In the genomic region with DNA sequence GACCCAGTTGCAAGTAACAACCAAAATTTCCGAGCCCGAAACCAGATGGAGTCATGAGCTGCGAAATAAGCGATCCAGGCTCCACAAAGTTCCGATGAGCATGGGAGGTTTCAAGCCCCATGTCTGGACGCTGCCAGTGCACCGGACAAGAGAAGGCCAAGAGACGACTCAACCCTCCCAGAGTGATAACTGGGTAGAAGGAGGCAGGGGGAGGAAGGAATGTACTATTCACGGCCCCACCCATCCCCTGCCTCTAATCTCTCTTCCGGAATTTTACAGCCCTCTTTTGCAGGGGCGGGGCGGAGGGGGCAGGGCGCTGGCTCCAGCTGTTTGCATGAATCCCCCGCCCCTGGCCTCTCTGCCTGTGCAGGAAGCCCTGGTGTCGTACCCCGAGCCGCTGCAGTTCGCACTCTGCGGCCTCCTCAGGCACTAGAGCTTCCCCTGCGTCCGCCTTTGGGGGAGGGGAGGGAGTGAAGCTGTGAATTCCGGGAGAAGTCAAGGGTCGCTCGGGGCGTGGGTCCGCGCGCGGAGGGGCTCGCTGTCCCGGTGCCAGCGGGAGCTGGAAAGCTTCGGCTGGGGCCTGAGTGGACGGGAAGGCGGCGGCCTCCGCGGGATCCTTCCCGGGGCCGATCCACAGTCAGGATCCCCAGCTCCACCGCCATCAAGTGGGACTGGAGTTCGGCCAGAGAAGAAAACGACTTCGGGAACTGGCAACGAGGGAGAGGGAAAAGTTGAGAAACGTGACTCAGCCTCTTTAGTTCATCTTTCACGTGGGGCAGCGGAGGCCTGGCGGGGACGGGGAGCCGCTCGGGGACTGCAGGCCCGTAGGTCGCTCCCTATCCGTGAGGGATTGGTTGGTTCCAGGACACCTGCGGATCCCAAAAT, we compare ENCODE assay signal across 8 cellular contexts. TPM values are rescaled to one million over a fixed set of nuclear protein-coding genes. Genes with fewer than 3 reads are reported as not detected.
DNase-seq lines count a peak whose midpoint lies in the region; ATAC-seq and TF ChIP-seq lines count a peak whose summit lies in the region.

No MANE protein-coding gene starts in this region.

- DNase-seq in GM10266 (ENCODE audit: extremely low spot score) (peak; percentile 88), NOMO-1 treated with dmso at 0.1 percent for 144 hours (lab: John Stamatoyannopoulos, UW; ENCODE audit: unreplicated experiment) (peak; percentile 95), fibroblast of the conjunctiva (ENCODE audit: low read depth) (peak; percentile 86), COLO668 (lab: John Stamatoyannopoulos, UW; ENCODE audit: unreplicated experiment) (no peak)
- DNase-seq in activated T-helper 1 cell treated with anti-CD3 and anti-CD28 coated beads, Interleukin-12 subunit alpha, Interleukin-12 subunit beta, Interleukin-2, Interleukin-4 antibody, amounts not matched to agents 30 ng/mL and 10 ng/mL and 1 ng/mL, durations not matched to agents 14 hours and 24 hours and 36 hours (ENCODE audit: low spot score) = peak; percentile 88

- no peak overlapping the region for H3K4me2 ChIP-seq in neural cell (ENCODE audit: low read length)

- no peak for TF ChIP-seq EP300 in neural cell (conservative IDR thresholded peaks at IDR 0.05; ENCODE audit: poor library complexity, severe bottlenecking)

- H3K4me1 ChIP-seq in subcutaneous abdominal adipose tissue (ENCODE audit: control insufficient read depth in 5 of 5, insufficient read depth in 5 of 5, low read length in 5 of 5) = peaks cover 4 to 43% (median 38%) of the 10 kb centered on the region in 5 donors

- H3K4me3 ChIP-seq in neural cell (ENCODE audit: low read length) (peak overlapping the region; percentile 19), subcutaneous abdominal adipose tissue (ENCODE audit: low read depth in 1 of 5, low read length in 5 of 5) (peak overlapping the region; percentile 15 to 73 (median 50))

- peak overlapping the region; percentile 85 for H3K4me3 Mint-ChIP-seq in activated T-helper 1 cell treated with anti-CD3 and anti-CD28 coated beads, Interleukin-12 subunit alpha, Interleukin-12 subunit beta, Interleukin-2, Interleukin-4 antibody, amounts not matched to agents 30 ng/mL and 10 ng/mL and 1 ng/mL, durations not matched to agents 14 hours and 24 hours and 36 hours

- no peaks in the 10 kb centered on the region for H4K20me1 ChIP-seq in neural cell (ENCODE audit: insufficient read depth)

- H3K9me3 ChIP-seq in neural cell (ENCODE audit: low read length) (no peaks in the 10 kb centered on the region), subcutaneous abdominal adipose tissue (ENCODE audit: control insufficient read depth in 5 of 5, low read length in 5 of 5) (no peaks in the 10 kb centered on the region)

- H3K36me3 ChIP-seq in neural cell (ENCODE audit: insufficient read depth, low read length) (no peaks in the 10 kb centered on the region), subcutaneous abdominal adipose tissue (ENCODE audit: control insufficient read depth in 5 of 5, insufficient read depth in 5 of 5, low read length in 5 of 5) (no peaks in the 10 kb centered on the region)

- H3K27me3 Mint-ChIP-seq in activated T-helper 1 cell treated with anti-CD3 and anti-CD28 coated beads, Interleukin-12 subunit alpha, Interleukin-12 subunit beta, Interleukin-2, Interleukin-4 antibody, amounts not matched to agents 30 ng/mL and 10 ng/mL and 1 ng/mL, durations not matched to agents 14 hours and 24 hours and 36 hours (ENCODE audit: insufficient read depth) = no peaks in the 10 kb centered on the region

- intact Hi-C loops in activated T-helper 1 cell treated with anti-CD3 and anti-CD28 coated beads, Interleukin-12 subunit alpha, Interleukin-12 subunit beta, Interleukin-2, Interleukin-4 antibody, amounts not matched to agents 30 ng/mL and 10 ng/mL and 1 ng/mL, durations not matched to agents 14 hours and 24 hours and 36 hours (cut with micrococcal nuclease) = loop anchor here (1.0 to 5.0 kb wide), 5 partner anchors 9 to 238 kb away; partner anchors contain the start of gene KHDRBS1

- H3K79me2 ChIP-seq in neural cell (replicated peaks; ENCODE audit: insufficient read depth, low read length) = no peaks in the 10 kb centered on the region

- H2AFZ ChIP-seq in neural cell (ENCODE audit: low read depth, low read length) = no peak overlapping the region

- H3K27me3 ChIP-seq in neural cell (ENCODE audit: insufficient read depth, low read depth, low read length) (no peaks in the 10 kb centered on the region), subcutaneous abdominal adipose tissue (ENCODE audit: control insufficient read depth in 5 of 5, insufficient read depth in 4 of 5, low read length in 5 of 5) (no peaks in the 10 kb centered on the region)

- peak; percentile 67 for ATAC-seq in HG02678 (IDR thresholded peaks at IDR 0.05; ENCODE audit: unreplicated experiment)

- peak overlapping the region; percentile 93 for H3K27ac Mint-ChIP-seq in activated T-helper 1 cell treated with anti-CD3 and anti-CD28 coated beads, Interleukin-12 subunit alpha, Interleukin-12 subunit beta, Interleukin-2, Interleukin-4 antibody, amounts not matched to agents 30 ng/mL and 10 ng/mL and 1 ng/mL, durations not matched to agents 14 hours and 24 hours and 36 hours

- TF ChIP-seq RAD21 in neural cell (conservative IDR thresholded peaks at IDR 0.05) = no peak

- no peaks in the 10 kb centered on the region for H3K9me3 Mint-ChIP-seq in activated T-helper 1 cell treated with anti-CD3 and anti-CD28 coated beads, Interleukin-12 subunit alpha, Interleukin-12 subunit beta, Interleukin-2, Interleukin-4 antibody, amounts not matched to agents 30 ng/mL and 10 ng/mL and 1 ng/mL, durations not matched to agents 14 hours and 24 hours and 36 hours

- H3K27ac ChIP-seq in neural cell (ENCODE audit: low read length) (no peak overlapping the region), subcutaneous abdominal adipose tissue (ENCODE audit: low read depth, low read length) (peak overlapping the region; percentile 99)

- H3F3A ChIP-seq in neural cell (ENCODE audit: insufficient read depth, low read length, poor library complexity, severe bottlenecking) = no peaks in the 10 kb centered on the region

- no peaks in the 10 kb centered on the region for H3K9me2 ChIP-seq in neural cell (ENCODE audit: insufficient read depth, low read length)

- TF ChIP-seq CTCF in GM10266 (IDR thresholded peaks at IDR 0.05; ENCODE audit: control insufficient read depth, insufficient read depth, low read depth, missing control alignments) (no peak), neural cell (IDR thresholded peaks at IDR 0.05; ENCODE audit: poor library complexity, severe bottlenecking) (no peak)

- H3K4me1 Mint-ChIP-seq in activated T-helper 1 cell treated with anti-CD3 and anti-CD28 coated beads, Interleukin-12 subunit alpha, Interleukin-12 subunit beta, Interleukin-2, Interleukin-4 antibody, amounts not matched to agents 30 ng/mL and 10 ng/mL and 1 ng/mL, durations not matched to agents 14 hours and 24 hours and 36 hours (ENCODE audit: low read depth) = peaks cover 53% of the 10 kb centered on the region

- peaks cover 1% of the 10 kb centered on the region for H3K36me3 Mint-ChIP-seq in activated T-helper 1 cell treated with anti-CD3 and anti-CD28 coated beads, Interleukin-12 subunit alpha, Interleukin-12 subunit beta, Interleukin-2, Interleukin-4 antibody, amounts not matched to agents 30 ng/mL and 10 ng/mL and 1 ng/mL, durations not matched to agents 14 hours and 24 hours and 36 hours (ENCODE audit: low read depth)

- H3K9ac ChIP-seq in neural cell (ENCODE audit: low read length) = no peak overlapping the region
- H3K9ac ChIP-seq in subcutaneous abdominal adipose tissue (ENCODE audit: low read length in 5 of 5) = peak overlapping the region; percentile 22 to 93 (median 92)

TF ChIP-seq in neural cell, 6 proteins besides CTCF, POLR2A, EP300 and RAD21:
- TF ChIP-seq TAF1 (IDR thresholded peaks at IDR 0.05; ENCODE audit: low read depth) (no peak), EZH2 (IDR thresholded peaks at IDR 0.05; ENCODE audit: borderline replicate concordance, insufficient read depth, low read length, poor library complexity, severe bottlenecking) (no peak), REST (IDR thresholded peaks at IDR 0.05; ENCODE audit: borderline replicate concordance) (no peak), MXI1 (conservative IDR thresholded peaks at IDR 0.05; ENCODE audit: poor library complexity, severe bottlenecking) (no peak), SMC3 (conservative IDR thresholded peaks at IDR 0.05; ENCODE audit: poor library complexity) (no peak), POLR2AphosphoS5 (IDR thresholded peaks at IDR 0.05) (no peak)

RNA-seq across cellular contexts. Expression of gene PTP4A2, which starts 6.3 kb away (rescaled TPM):
- total RNA-seq in activated T-helper 1 cell treated with anti-CD3 and anti-CD28 coated beads, Interleukin-12 subunit alpha, Interleukin-12 subunit beta, Interleukin-2, Interleukin-4 antibody, amounts not matched to agents 30 ng/mL and 10 ng/mL and 1 ng/mL, durations not matched to agents 14 hours and 24 hours and 36 hours = 390 and 421 TPM in 2 replicates
- polyA plus RNA-seq in neural cell = 177 and 250 TPM in 2 replicates
- 417 and 474 TPM in 2 replicates for polyA minus RNA-seq in neural cell
